11 cellular contexts compared by ENCODE assay signal in the genomic region with DNA sequence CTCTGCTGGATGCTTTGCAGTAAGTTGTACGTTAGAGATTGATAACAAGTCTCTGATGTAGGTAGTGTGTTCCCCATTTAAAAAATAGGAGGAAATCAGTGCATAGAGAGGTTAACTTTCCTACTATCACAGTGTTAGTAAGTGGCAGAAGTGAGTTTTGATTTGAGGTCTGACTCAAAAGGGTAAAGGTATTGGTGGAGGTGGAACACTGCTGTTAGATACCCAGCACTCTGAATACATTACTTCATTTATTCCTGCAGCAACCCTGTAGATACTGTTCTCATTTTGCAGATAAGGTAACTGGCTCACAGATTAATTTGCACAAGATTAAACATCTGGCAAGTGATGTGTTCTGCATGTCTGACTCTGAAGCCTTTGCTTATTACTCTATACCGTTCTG. TPM values are rescaled to one million over a fixed set of nuclear protein-coding genes. Genes with fewer than 3 reads are reported as not detected.
DNase-seq lines count a peak whose midpoint lies in the region; ATAC-seq, FAIRE-seq and TF ChIP-seq lines count a peak whose summit lies in the region.
"Had no signal": no experiment of that assay in that cellular context is flagged by ENCODE, and none has a peak within 500 bp of the region (broad histone marks: within the 10 kb centered on the region; RNA-seq: fewer than 3 reads in every experiment).

No MANE protein-coding gene starts in this region.

- no peak for FAIRE-seq in endothelial cell of umbilical vein (lab: Jason Lieb, UNC)

- intact Hi-C loops in endothelial cell of umbilical vein (cut with micrococcal nuclease): no loop called here

- peaks cover 16% of the 10 kb centered on the region for H3K79me1 ChIP-seq in trophoblast cell (ENCODE audit: low read length)

- no peak overlapping the region for H3K9ac ChIP-seq in DND-41 (ENCODE audit: low read depth, low read length)
- H3K9ac ChIP-seq in endothelial cell of umbilical vein (replicated peaks; ENCODE audit: extremely low read depth, insufficient read depth, low read length): peak overlapping the region; percentile 92
- H3K9ac ChIP-seq in trophoblast cell (ENCODE audit: low read length): no peak overlapping the region

- TF ChIP-seq CTCF in DND-41 (IDR thresholded peaks at IDR 0.05; ENCODE audit: borderline replicate concordance, extremely low read depth, low read length, poor library complexity, severe bottlenecking) (no peak), endothelial cell of umbilical vein (IDR thresholded peaks at IDR 0.05; ENCODE audit: extremely low read depth in 1 of 2, insufficient read depth in 1 of 2, low read depth in 1 of 2, low read length in 2 of 2) (no peak)

- H3K23ac ChIP-seq in trophoblast cell (ENCODE audit: low read length): no peak overlapping the region

- no peak overlapping the region for H3K27ac ChIP-seq in DND-41 (ENCODE audit: low read length)
- no peak overlapping the region for H3K27ac ChIP-seq in endothelial cell of umbilical vein (ENCODE audit: insufficient read depth, low read depth, low read length)
- no peak overlapping the region for H3K27ac ChIP-seq in trophoblast cell (ENCODE audit: low read depth, low read length)

- no peak overlapping the region for H2BK120ac ChIP-seq in trophoblast cell (ENCODE audit: insufficient read depth, low read length, poor library complexity)

- CTCF ChIA-PET in endothelial cell of umbilical vein (lab: Charles Lee): interaction anchor here (1.1 kb wide), 1 partner anchor 120 kb away, joined by 8 read pairs; no protein-coding TSS in a partner anchor

- peaks cover 29% of the 10 kb centered on the region for H3K4me1 ChIP-seq in DND-41 (ENCODE audit: insufficient read depth, low read length)
- H3K4me1 ChIP-seq in endothelial cell of umbilical vein (ENCODE audit: control insufficient read depth, extremely low read depth, insufficient read depth, low read length): peaks cover 29% of the 10 kb centered on the region
- H3K4me1 ChIP-seq in trophoblast cell (ENCODE audit: control insufficient read depth in 1 of 2, insufficient read depth in 2 of 2, low read length in 2 of 2): peaks cover 0 to 4% of the 10 kb centered on the region in 2 experiments

- peaks cover 19% of the 10 kb centered on the region for H3K27me3 ChIP-seq in DND-41 (ENCODE audit: insufficient read depth, low read length, poor library complexity)
- no peaks in the 10 kb centered on the region for H3K27me3 ChIP-seq in endothelial cell of umbilical vein (ENCODE audit: control insufficient read depth in 2 of 2, insufficient read depth in 2 of 2, low read length in 2 of 2)
- no peaks in the 10 kb centered on the region for H3K27me3 ChIP-seq in trophoblast cell (ENCODE audit: insufficient read depth, low read length)

- H2BK5ac ChIP-seq in trophoblast cell (ENCODE audit: low read depth, low read length, poor library complexity): no peak overlapping the region

- peak overlapping the region; percentile 67 for H3K4ac ChIP-seq in trophoblast cell (ENCODE audit: low read depth, low read length)

- H3K4me2 ChIP-seq in DND-41 (ENCODE audit: insufficient read depth, low read length): peak overlapping the region; percentile 83; the same call in 1 of the 2 replicates
- H3K4me2 ChIP-seq in endothelial cell of umbilical vein (ENCODE audit: insufficient read depth, low read length): peak overlapping the region; percentile 95
- peak overlapping the region; percentile 61 for H3K4me2 ChIP-seq in trophoblast cell (ENCODE audit: low read length)

- POLR2A ChIA-PET in endothelial cell of umbilical vein (lab: Charles Lee): no interaction called here

- no peak overlapping the region for H3K4me3 ChIP-seq in DND-41 (ENCODE audit: low read depth in 1 of 2, low read length in 2 of 2)
- peak overlapping the region; percentile 70 to 95 (median 88) for H3K4me3 ChIP-seq in endothelial cell of umbilical vein (replicated peaks in 1 of 3; ENCODE audit: insufficient read depth in 1 of 3, low read depth in 1 of 3, low read length in 3 of 3)
- H3K4me3 ChIP-seq in trophoblast cell (ENCODE audit: low read depth, low read length): no peak overlapping the region

- no peak overlapping the region for H2AFZ ChIP-seq in DND-41 (ENCODE audit: low read depth, low read length)
- no peak overlapping the region for H2AFZ ChIP-seq in endothelial cell of umbilical vein (ENCODE audit: low read depth, low read length)
- no peak overlapping the region for H2AFZ ChIP-seq in trophoblast cell (ENCODE audit: insufficient read depth, low read length, poor library complexity)

- H4K91ac ChIP-seq in trophoblast cell (ENCODE audit: low read depth, low read length): no peak overlapping the region

- TF ChIP-seq POLR2A in endothelial cell of umbilical vein (IDR thresholded peaks at IDR 0.05; ENCODE audit: low read depth, low read length): no peak

- H3K9me3 ChIP-seq in DND-41 (ENCODE audit: insufficient read depth, low read length, severe bottlenecking): no peaks in the 10 kb centered on the region
- H3K9me3 ChIP-seq in endothelial cell of umbilical vein (replicated peaks; ENCODE audit: control insufficient read depth, insufficient read depth, low read length): no peaks in the 10 kb centered on the region
- no peaks in the 10 kb centered on the region for H3K9me3 ChIP-seq in trophoblast cell (ENCODE audit: insufficient read depth, low read depth, low read length)

- H3K9me1 ChIP-seq in endothelial cell of umbilical vein (replicated peaks; ENCODE audit: control insufficient read depth, extremely low read depth, insufficient read depth, low read length): no peaks in the 10 kb centered on the region

- no peak overlapping the region for H3K18ac ChIP-seq in trophoblast cell (ENCODE audit: low read length)

- H2AK5ac ChIP-seq in trophoblast cell (ENCODE audit: low read length): no peak overlapping the region

- in situ Hi-C loops in ACHN (cut with HindIII; ENCODE audit: low pct_ligation_motif_present, low pct_unique_long_range_greater_than_20kb, low sequenced_read_pairs): no loop called here

- no peaks in the 10 kb centered on the region for H4K20me1 ChIP-seq in DND-41 (ENCODE audit: insufficient read depth, low read length)
- H4K20me1 ChIP-seq in endothelial cell of umbilical vein (replicated peaks; ENCODE audit: control insufficient read depth, extremely low read depth, insufficient read depth, low read length): peaks cover 11% of the 10 kb centered on the region

- no peak overlapping the region for H3K14ac ChIP-seq in trophoblast cell (ENCODE audit: low read length)

- H3K79me2 ChIP-seq in DND-41 (ENCODE audit: insufficient read depth, low read length): no peaks in the 10 kb centered on the region
- peaks cover 69% of the 10 kb centered on the region for H3K79me2 ChIP-seq in endothelial cell of umbilical vein (ENCODE audit: control insufficient read depth, insufficient read depth, low read length)
- H3K79me2 ChIP-seq in trophoblast cell (ENCODE audit: control insufficient read depth, insufficient read depth, low read length, poor library complexity): peaks cover 16% of the 10 kb centered on the region

- DNase-seq in DND-41 (no peak), NAMALWA (ENCODE audit: low spot score) (peak; percentile 58), endothelial cell of umbilical vein (ENCODE audit: low read depth, low spot score) (no peak), trophoblast cell (no peak), ACHN (no peak), HT-29 (ENCODE audit: low spot score) (no peak)
- DNase-seq: kidney glomerular epithelial cell, NCI-H1436 treated with DMSO at 0.1 percent for 48 hours, T1000 had no signal

- WGBS in trophoblast cell (ENCODE audit: extremely low coverage, insufficient coverage, insufficient read length): no CpG with 5 or more reads among the region's 2 CpGs

- H2BK12ac ChIP-seq in trophoblast cell (ENCODE audit: low read length): no peak overlapping the region

- dilution Hi-C loops in endothelial cell of umbilical vein (cut with MboI; ENCODE audit: extremely low pct_ligation_motif_present, low sequenced_read_pairs): no loop called here

- H3K36me3 ChIP-seq in DND-41 (ENCODE audit: insufficient read depth, low read length): no peaks in the 10 kb centered on the region
- no peaks in the 10 kb centered on the region for H3K36me3 ChIP-seq in endothelial cell of umbilical vein (ENCODE audit: control insufficient read depth in 2 of 2, extremely low read depth in 1 of 2, insufficient read depth in 2 of 2, low read length in 2 of 2)
- peaks cover 1% of the 10 kb centered on the region in 2 experiments for H3K36me3 ChIP-seq in trophoblast cell (ENCODE audit: control insufficient read depth in 1 of 2, insufficient read depth in 2 of 2, low read length in 2 of 2)

- H4K8ac ChIP-seq in trophoblast cell (ENCODE audit: low read depth, low read length): no peak overlapping the region

- ATAC-seq in DND-41 (ENCODE audit: insufficient read depth, low read depth) (no peak), HG03571 (IDR thresholded peaks at IDR 0.05; ENCODE audit: unreplicated experiment) (no peak), GM18907 (IDR thresholded peaks at IDR 0.05; ENCODE audit: unreplicated experiment) (no peak)

- H4K12ac ChIP-seq in trophoblast cell (ENCODE audit: low read depth, low read length): no peak overlapping the region

- BruUV-seq in endothelial cell of umbilical vein (replicated peaks; lab: Mats Ljungman, UMichigan): no TSS peak

TF ChIP-seq in endothelial cell of umbilical vein, 7 proteins besides CTCF, POLR2A, EP300 and RAD21 (continues in another document):
- TF ChIP-seq GATA2 (IDR thresholded peaks at IDR 0.05; ENCODE audit: insufficient read depth, insufficient read length, low read depth, low read length) (no peak), POLR2AphosphoS5 (IDR thresholded peaks at IDR 0.05; ENCODE audit: insufficient read depth, low read depth, low read length) (no peak), MYC (IDR thresholded peaks at IDR 0.05; ENCODE audit: low read depth, low read length) (no peak), EZH2 (IDR thresholded peaks at IDR 0.05; ENCODE audit: borderline replicate concordance, low read depth, low read length, severe bottlenecking) (no peak), FOS (IDR thresholded peaks at IDR 0.05; ENCODE audit: borderline replicate concordance, insufficient read depth, low read length) (no peak)
- TF ChIP-seq, protein P1, sequence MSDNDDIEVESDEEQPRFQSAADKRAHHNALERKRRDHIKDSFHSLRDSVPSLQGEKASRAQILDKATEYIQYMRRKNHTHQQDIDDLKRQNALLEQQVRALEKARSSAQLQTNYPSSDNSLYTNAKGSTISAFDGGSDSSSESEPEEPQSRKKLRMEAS (IDR thresholded peaks at IDR 0.05; ENCODE audit: insufficient read depth, insufficient read length): no peak

RNA-seq across cellular contexts. Expression of gene CAMSAP2, which starts 3.1 kb away (rescaled TPM):
- total RNA-seq in endothelial cell of umbilical vein: 43.9 and 45.5 TPM in 2 replicates
- polyA plus RNA-seq in endothelial cell of umbilical vein: 5.0 and 6.7 TPM in 2 replicates
- 10.4 TPM in 2 replicates for polyA plus RNA-seq in endothelial cell of umbilical vein (2011; cell fraction: cytosol; rRNA removed)
- polyA plus RNA-seq in endothelial cell of umbilical vein (2011; cell fraction: nucleus; rRNA removed): 22.4 and 27.1 TPM in 2 replicates
- polyA plus RNA-seq in endothelial cell of umbilical vein (2012): 24.6 and 33.1 TPM in 2 replicates
- polyA minus RNA-seq in endothelial cell of umbilical vein: 44.9 and 50.9 TPM in 2 replicates
- polyA minus RNA-seq in endothelial cell of umbilical vein (2011; cell fraction: cytosol; rRNA and poly(A)+ RNA removed): 23.0 TPM
- 36.2 and 54.4 TPM in 2 replicates for polyA minus RNA-seq in endothelial cell of umbilical vein (2011; cell fraction: nucleus; rRNA and poly(A)+ RNA removed)
- polyA plus RNA-seq in trophoblast cell (2013): 61.0 and 62.4 TPM in 2 replicates
- total RNA-seq in HT-29 (2014; rRNA removed; shearing (Covaris generic)): 7.2 and 7.3 TPM in 2 replicates

Comparison
In these comparisons a context has a peak if more than half of its experiments do, and no peak if none do; other contexts are left out.
1. H3K4me3 ChIP-seq: peak in endothelial cell of umbilical vein (3 of 3); none in DND-41 (0 of 2) and trophoblast cell (single experiment).
2. Peak in every context shown above with its lines, with median percentiles within 50 percentile points of each other: H3K4me2 ChIP-seq.